Comparison of ENCODE assay signal across 13 cellular contexts in genomic region chr5:45507174-45507573, GRCh38.
DNase-seq lines count a peak whose midpoint lies in the region; FAIRE-seq and TF ChIP-seq lines count a peak whose summit lies in the region.
"Had no signal": no experiment of that assay in that cellular context is flagged by ENCODE, and none has a peak within 500 bp of the region (broad histone marks: within the 10 kb centered on the region; RNA-seq: fewer than 3 reads in every experiment).

No MANE protein-coding gene starts in this region.

- DNase-seq in BE2C (peak; percentile 75), NCI-H2029 (lab: John Stamatoyannopoulos, UW) (peak; percentile 84), amygdala (lab: John Stamatoyannopoulos, UW) (peak in 35 of 56 donors; percentile 0 to 73 (median 22)), mesenchymal stem cell (peak; percentile 55), GM19239 (ENCODE audit: insufficient read length, low spot score) (no peak), GM20000 (ENCODE audit: low spot score) (no peak), CD1c-positive myeloid dendritic cell (ENCODE audit: extremely low spot score) (no peak)
- no peak for DNase-seq in stimulated activated naive CD4-positive, alpha-beta T cell (lab: John Stamatoyannopoulos, UW)
- DNase-seq: foreskin fibroblast; immature natural killer cell; stimulated activated CD4-positive, alpha-beta T cell treated with anti-CD3 and anti-CD28 coated beads, Interleukin-4, amount 100 ng/mL, for 1 hour; uterus had no signal

- no peak overlapping the region for H3K18ac ChIP-seq in mesenchymal stem cell (ENCODE audit: low read depth in 1 of 2, low read length in 2 of 2)

- H2BK12ac ChIP-seq in mesenchymal stem cell (ENCODE audit: low read length in 2 of 2), result no peak overlapping the region

- no peak for FAIRE-seq in GM19239 (lab: Jason Lieb, UNC)
- FAIRE-seq: H54 had no signal

- no peak overlapping the region for H3K4me2 ChIP-seq in mesenchymal stem cell (ENCODE audit: low read length, poor library complexity, severe bottlenecking)

- H2BK5ac ChIP-seq in mesenchymal stem cell (ENCODE audit: low read depth, low read length, poor library complexity, severe bottlenecking), result no peak overlapping the region

- H2BK120ac ChIP-seq in mesenchymal stem cell (ENCODE audit: low read depth, low read length), result no peak overlapping the region

- peaks cover 16% of the 10 kb centered on the region for H3K4me1 ChIP-seq in BE2C
- no peaks in the 10 kb centered on the region for H3K4me1 ChIP-seq in mesenchymal stem cell (ENCODE audit: control insufficient read depth, insufficient read depth, low read depth, low read length)
- H3K4me1 ChIP-seq: uterus had no signal

- TF ChIP-seq CTCF in BE2C (IDR thresholded peaks at IDR 0.05; ENCODE audit: low read depth, low read length), result no peak
- TF ChIP-seq CTCF in GM20000 (IDR thresholded peaks at IDR 0.05; ENCODE audit: extremely low read depth, missing control alignments), result no peak

- H3K27me3 ChIP-seq in BE2C (no peaks in the 10 kb centered on the region), mesenchymal stem cell (ENCODE audit: control insufficient read depth in 1 of 2, insufficient read depth in 1 of 2, low read length in 2 of 2) (no peaks in the 10 kb centered on the region)
- H3K27me3 ChIP-seq: uterus had no signal

- H2AFZ ChIP-seq in mesenchymal stem cell (ENCODE audit: low read depth, low read length), result no peak overlapping the region

- no peak overlapping the region for H4K8ac ChIP-seq in mesenchymal stem cell (ENCODE audit: low read length)

- no peak overlapping the region for H2AK5ac ChIP-seq in mesenchymal stem cell (ENCODE audit: low read length, severe bottlenecking)

- H3K4ac ChIP-seq in mesenchymal stem cell (ENCODE audit: low read depth in 1 of 2, low read length in 2 of 2), result no peak overlapping the region

- H2BK15ac ChIP-seq in mesenchymal stem cell (ENCODE audit: low read depth, poor library complexity, severe bottlenecking), result no peak overlapping the region

- H3K9me3 ChIP-seq in BE2C, result no peaks in the 10 kb centered on the region
- H3K9me3 ChIP-seq in mesenchymal stem cell (ENCODE audit: control insufficient read depth, low read length), result no peaks in the 10 kb centered on the region
- H3K9me3 ChIP-seq: uterus had no signal

- H4K91ac ChIP-seq in mesenchymal stem cell (ENCODE audit: low read length), result no peak overlapping the region

- H3K14ac ChIP-seq in mesenchymal stem cell (ENCODE audit: low read length in 2 of 2), result no peak overlapping the region

- H3K79me1 ChIP-seq in mesenchymal stem cell (replicated peaks; ENCODE audit: low read length, poor library complexity, severe bottlenecking), result no peaks in the 10 kb centered on the region

- H3K23ac ChIP-seq in mesenchymal stem cell (ENCODE audit: low read length in 2 of 2), result no peak overlapping the region

- H3K9ac ChIP-seq in mesenchymal stem cell (ENCODE audit: low read length), result no peak overlapping the region

- WGBS in mesenchymal stem cell, result 93% methylated on average over 1 of the region's 1 CpG

- no peak overlapping the region for H3K27ac ChIP-seq in mesenchymal stem cell (ENCODE audit: low read length, poor library complexity, severe bottlenecking)
- H3K27ac ChIP-seq: uterus had no signal

- H3K4me3 ChIP-seq in BE2C (ENCODE audit: low read depth, low read length) (no peak overlapping the region), mesenchymal stem cell (ENCODE audit: insufficient read depth in 1 of 2, low read depth in 1 of 2, low read length in 2 of 2) (no peak overlapping the region)
- H3K4me3 ChIP-seq: uterus had no signal

- H3K36me3 ChIP-seq in BE2C, result no peaks in the 10 kb centered on the region
- no peaks in the 10 kb centered on the region for H3K36me3 ChIP-seq in mesenchymal stem cell (ENCODE audit: control insufficient read depth in 1 of 2, insufficient read depth in 2 of 2, low read depth in 1 of 2, low read length in 2 of 2)
- H3K36me3 ChIP-seq: uterus had no signal

Comparison
In these comparisons a context has a peak if more than half of its experiments do, and no peak if none do; other contexts are left out.
1. DNase-seq: peak in BE2C (single experiment), NCI-H2029 (single experiment), amygdala (35 of 56) and mesenchymal stem cell (single experiment); none in GM19239 (single experiment), stimulated activated naive CD4-positive, alpha-beta T cell (0 of 6), GM20000 (single experiment) and CD1c-positive myeloid dendritic cell (single experiment).